ENCODE assay signal across 1 cellular context in the genomic region with DNA sequence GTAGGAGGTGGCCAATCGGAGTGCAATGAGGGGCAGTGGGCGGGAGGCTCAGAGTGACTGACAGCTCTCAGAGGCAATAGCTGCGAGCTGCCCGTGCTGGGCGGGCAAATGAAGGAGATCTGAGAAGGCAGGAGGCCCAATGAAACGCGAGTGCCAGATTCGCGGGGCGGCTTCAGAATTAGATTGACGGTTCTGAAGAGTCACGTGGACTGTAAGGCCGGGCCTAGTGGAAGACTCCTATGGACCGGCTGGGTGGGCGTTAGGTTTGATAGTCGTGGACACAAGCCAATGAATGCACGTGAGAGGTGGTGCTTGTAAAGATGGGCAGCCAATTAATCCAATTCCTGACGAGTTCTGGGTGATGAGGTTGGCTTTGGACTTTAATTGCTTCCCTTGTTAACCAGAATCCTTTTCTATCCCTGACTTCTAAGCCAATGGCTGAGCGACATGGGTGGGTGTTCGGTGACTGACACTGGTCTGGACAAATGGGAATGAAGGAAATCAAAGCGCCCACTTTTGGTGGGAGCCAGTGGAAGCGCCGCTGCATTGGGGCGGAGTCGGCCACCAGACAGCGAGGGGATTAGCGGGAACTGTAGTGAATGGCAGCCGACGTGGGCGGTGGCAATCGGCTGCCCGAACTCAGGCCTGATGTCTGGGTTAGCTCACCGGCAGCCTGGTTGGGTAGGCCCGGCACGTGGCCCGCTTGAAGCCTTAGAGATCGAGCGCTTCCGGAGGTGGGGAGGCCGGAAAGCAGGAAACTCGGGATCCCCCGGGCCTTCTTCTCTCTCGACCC.
A peak's percentile ranks its signal among the peaks of the same experiment; 100 is the strongest.
TF ChIP-seq lines count a peak whose summit lies in the region.

No MANE protein-coding gene starts in this region.

TF ChIP-seq in K562, 482 proteins besides CTCF, POLR2A, EP300 and RAD21 (continued from another document and continues in another):
- TF ChIP-seq NFE2L1 (tag; IDR thresholded peaks at IDR 0.05; ENCODE audit: borderline replicate concordance, low read depth), result no peak
- TF ChIP-seq, protein P1, sequence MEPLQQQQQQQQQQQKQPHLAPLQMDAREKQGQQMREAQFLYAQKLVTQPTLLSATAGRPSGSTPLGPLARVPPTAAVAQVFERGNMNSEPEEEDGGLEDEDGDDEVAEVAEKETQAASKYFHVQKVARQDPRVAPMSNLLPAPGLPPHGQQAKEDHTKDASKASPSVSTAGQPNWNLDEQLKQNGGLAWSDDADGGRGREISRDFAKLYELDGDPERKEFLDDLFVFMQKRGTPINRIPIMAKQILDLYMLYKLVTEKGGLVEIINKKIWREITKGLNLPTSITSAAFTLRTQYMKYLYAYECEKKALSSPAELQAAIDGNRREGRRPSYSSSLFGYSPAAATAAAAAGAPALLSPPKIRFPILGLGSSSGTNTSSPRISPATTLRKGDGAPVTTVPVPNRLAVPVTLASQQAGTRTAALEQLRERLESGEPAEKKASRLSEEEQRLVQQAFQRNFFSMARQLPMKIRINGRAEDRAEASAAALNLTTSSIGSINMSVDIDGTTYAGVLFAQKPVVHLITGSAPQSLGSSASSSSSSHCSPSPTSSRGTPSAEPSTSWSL (CRISPR knock-in tag; IDR thresholded peaks at IDR 0.05; ENCODE audit: borderline replicate concordance), result no peak
- TF ChIP-seq ZNF197 (CRISPR knock-in tag; IDR thresholded peaks at IDR 0.05; ENCODE audit: low read depth), result no peak; the same call in 1 of the 2 replicates
- TF ChIP-seq RBM39 (optimal IDR thresholded peaks at IDR 0.05; ENCODE audit: low read depth, low read length), result no peak
- peak; percentile 41 for TF ChIP-seq TAF1 (IDR thresholded peaks at IDR 0.05; ENCODE audit: control insufficient read depth, extremely low read depth, insufficient read depth, low read length, severe bottlenecking)
- no peak for TF ChIP-seq HDAC1 (IDR thresholded peaks at IDR 0.05)
- peak; percentile 74 to 77 for TF ChIP-seq NRF1 (conservative IDR thresholded peaks at IDR 0.05 in 1 of 2, IDR thresholded peaks at IDR 0.05 in 1 of 2)
- TF ChIP-seq, protein P2, sequence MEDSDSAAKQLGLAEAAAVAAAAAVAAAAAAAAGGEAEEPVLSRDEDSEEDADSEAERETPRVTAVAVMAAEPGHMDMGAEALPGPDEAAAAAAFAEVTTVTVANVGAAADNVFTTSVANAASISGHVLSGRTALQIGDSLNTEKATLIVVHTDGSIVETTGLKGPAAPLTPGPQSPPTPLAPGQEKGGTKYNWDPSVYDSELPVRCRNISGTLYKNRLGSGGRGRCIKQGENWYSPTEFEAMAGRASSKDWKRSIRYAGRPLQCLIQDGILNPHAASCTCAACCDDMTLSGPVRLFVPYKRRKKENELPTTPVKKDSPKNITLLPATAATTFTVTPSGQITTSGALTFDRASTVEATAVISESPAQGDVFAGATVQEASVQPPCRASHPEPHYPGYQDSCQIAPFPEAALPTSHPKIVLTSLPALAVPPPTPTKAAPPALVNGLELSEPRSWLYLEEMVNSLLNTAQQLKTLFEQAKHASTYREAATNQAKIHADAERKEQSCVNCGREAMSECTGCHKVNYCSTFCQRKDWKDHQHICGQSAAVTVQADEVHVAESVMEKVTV (CRISPR knock-in tag; IDR thresholded peaks at IDR 0.05), result no peak
- TF ChIP-seq EWSR1 (IDR thresholded peaks at IDR 0.05; ENCODE audit: borderline replicate concordance, low read depth, partially characterized antibody), result no peak
- TF ChIP-seq, protein P3, sequence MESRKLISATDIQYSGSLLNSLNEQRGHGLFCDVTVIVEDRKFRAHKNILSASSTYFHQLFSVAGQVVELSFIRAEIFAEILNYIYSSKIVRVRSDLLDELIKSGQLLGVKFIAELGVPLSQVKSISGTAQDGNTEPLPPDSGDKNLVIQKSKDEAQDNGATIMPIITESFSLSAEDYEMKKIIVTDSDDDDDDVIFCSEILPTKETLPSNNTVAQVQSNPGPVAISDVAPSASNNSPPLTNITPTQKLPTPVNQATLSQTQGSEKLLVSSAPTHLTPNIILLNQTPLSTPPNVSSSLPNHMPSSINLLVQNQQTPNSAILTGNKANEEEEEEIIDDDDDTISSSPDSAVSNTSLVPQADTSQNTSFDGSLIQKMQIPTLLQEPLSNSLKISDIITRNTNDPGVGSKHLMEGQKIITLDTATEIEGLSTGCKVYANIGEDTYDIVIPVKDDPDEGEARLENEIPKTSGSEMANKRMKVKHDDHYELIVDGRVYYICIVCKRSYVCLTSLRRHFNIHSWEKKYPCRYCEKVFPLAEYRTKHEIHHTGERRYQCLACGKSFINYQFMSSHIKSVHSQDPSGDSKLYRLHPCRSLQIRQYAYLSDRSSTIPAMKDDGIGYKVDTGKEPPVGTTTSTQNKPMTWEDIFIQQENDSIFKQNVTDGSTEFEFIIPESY (CRISPR knock-in tag; IDR thresholded peaks at IDR 0.05), result peak; percentile 89
- TF ChIP-seq RFX5 (IDR thresholded peaks at IDR 0.05; ENCODE audit: low read depth, low read length), result no peak
- TF ChIP-seq ZFPM2 (CRISPR knock-in tag; IDR thresholded peaks at IDR 0.05), result 0 out of 2 replicates have a peak, but pooled peaks have one; percentile 76
- TF ChIP-seq NR2F6 (CRISPR knock-in tag; IDR thresholded peaks at IDR 0.05), result no peak
- no peak for TF ChIP-seq SLC30A9 (CRISPR knock-in tag; IDR thresholded peaks at IDR 0.05)
- TF ChIP-seq FOSL1 (tag; conservative IDR thresholded peaks at IDR 0.05), result no peak
- TF ChIP-seq, protein P4, sequence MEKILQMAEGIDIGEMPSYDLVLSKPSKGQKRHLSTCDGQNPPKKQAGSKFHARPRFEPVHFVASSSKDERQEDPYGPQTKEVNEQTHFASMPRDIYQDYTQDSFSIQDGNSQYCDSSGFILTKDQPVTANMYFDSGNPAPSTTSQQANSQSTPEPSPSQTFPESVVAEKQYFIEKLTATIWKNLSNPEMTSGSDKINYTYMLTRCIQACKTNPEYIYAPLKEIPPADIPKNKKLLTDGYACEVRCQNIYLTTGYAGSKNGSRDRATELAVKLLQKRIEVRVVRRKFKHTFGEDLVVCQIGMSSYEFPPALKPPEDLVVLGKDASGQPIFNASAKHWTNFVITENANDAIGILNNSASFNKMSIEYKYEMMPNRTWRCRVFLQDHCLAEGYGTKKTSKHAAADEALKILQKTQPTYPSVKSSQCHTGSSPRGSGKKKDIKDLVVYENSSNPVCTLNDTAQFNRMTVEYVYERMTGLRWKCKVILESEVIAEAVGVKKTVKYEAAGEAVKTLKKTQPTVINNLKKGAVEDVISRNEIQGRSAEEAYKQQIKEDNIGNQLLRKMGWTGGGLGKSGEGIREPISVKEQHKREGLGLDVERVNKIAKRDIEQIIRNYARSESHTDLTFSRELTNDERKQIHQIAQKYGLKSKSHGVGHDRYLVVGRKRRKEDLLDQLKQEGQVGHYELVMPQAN (IDR thresholded peaks at IDR 0.05; ENCODE audit: borderline replicate concordance), result no peak
- no peak for TF ChIP-seq ZKSCAN8 (CRISPR knock-in tag; IDR thresholded peaks at IDR 0.05)
- TF ChIP-seq L3MBTL2 (IDR thresholded peaks at IDR 0.05), result peak; percentile 100
- TF ChIP-seq ZNF707 (CRISPR knock-in tag; conservative IDR thresholded peaks at IDR 0.05), result peak; percentile 4; the same call in 1 of the 2 replicates
- no peak for TF ChIP-seq SIN3B (IDR thresholded peaks at IDR 0.05; ENCODE audit: low read depth)
- TF ChIP-seq, protein P5, sequence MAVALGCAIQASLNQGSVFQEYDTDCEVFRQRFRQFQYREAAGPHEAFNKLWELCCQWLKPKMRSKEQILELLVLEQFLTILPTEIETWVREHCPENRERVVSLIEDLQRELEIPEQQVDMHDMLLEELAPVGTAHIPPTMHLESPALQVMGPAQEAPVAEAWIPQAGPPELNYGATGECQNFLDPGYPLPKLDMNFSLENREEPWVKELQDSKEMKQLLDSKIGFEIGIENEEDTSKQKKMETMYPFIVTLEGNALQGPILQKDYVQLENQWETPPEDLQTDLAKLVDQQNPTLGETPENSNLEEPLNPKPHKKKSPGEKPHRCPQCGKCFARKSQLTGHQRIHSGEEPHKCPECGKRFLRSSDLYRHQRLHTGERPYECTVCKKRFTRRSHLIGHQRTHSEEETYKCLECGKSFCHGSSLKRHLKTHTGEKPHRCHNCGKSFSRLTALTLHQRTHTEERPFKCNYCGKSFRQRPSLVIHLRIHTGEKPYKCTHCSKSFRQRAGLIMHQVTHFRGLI (CRISPR knock-in tag; IDR thresholded peaks at IDR 0.05), result peak; percentile 48; the same call in 1 of the 2 replicates
- TF ChIP-seq HEY1 (CRISPR knock-in tag; IDR thresholded peaks at IDR 0.05; ENCODE audit: borderline replicate concordance), result no peak
- peak; percentile 55; the same call in 1 of the 2 replicates for TF ChIP-seq CEBPG (CRISPR knock-in tag; IDR thresholded peaks at IDR 0.05)
- TF ChIP-seq CEBPG (tag; conservative IDR thresholded peaks at IDR 0.05 in 1 of 2, IDR thresholded peaks at IDR 0.05 in 1 of 2), result no peak
- TF ChIP-seq, protein P6, sequence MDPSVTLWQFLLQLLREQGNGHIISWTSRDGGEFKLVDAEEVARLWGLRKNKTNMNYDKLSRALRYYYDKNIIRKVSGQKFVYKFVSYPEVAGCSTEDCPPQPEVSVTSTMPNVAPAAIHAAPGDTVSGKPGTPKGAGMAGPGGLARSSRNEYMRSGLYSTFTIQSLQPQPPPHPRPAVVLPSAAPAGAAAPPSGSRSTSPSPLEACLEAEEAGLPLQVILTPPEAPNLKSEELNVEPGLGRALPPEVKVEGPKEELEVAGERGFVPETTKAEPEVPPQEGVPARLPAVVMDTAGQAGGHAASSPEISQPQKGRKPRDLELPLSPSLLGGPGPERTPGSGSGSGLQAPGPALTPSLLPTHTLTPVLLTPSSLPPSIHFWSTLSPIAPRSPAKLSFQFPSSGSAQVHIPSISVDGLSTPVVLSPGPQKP (CRISPR knock-in tag; IDR thresholded peaks at IDR 0.05), result no peak
- TF ChIP-seq CEBPB (tag; IDR thresholded peaks at IDR 0.05), result no peak
- no peak for TF ChIP-seq JUND (IDR thresholded peaks at IDR 0.05; ENCODE audit: borderline replicate concordance, low read depth, low read length)
- no peak; the same call in 2 of the 3 replicates for TF ChIP-seq JUND (tag; IDR thresholded peaks at IDR 0.05; ENCODE audit: borderline replicate concordance, low read depth, low read length)
- peak; percentile 93 for TF ChIP-seq ZBTB17 (CRISPR knock-in tag; IDR thresholded peaks at IDR 0.05)
- TF ChIP-seq TARDBP (IDR thresholded peaks at IDR 0.05), result no peak
- TF ChIP-seq, protein P7, sequence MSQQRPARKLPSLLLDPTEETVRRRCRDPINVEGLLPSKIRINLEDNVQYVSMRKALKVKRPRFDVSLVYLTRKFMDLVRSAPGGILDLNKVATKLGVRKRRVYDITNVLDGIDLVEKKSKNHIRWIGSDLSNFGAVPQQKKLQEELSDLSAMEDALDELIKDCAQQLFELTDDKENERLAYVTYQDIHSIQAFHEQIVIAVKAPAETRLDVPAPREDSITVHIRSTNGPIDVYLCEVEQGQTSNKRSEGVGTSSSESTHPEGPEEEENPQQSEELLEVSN (IDR thresholded peaks at IDR 0.05; ENCODE audit: borderline replicate concordance in 1 of 2, extremely low read depth in 1 of 2, insufficient read depth in 1 of 2, insufficient read length in 1 of 2, low read depth in 1 of 2, low read length in 1 of 2, poor library complexity in 1 of 2, severe bottlenecking in 1 of 2), result peak; percentile 100
- no peak for TF ChIP-seq CBX2 (IDR thresholded peaks at IDR 0.05; ENCODE audit: insufficient read depth, low read length, poor library complexity, severe bottlenecking)
- peak; percentile 95 for TF ChIP-seq ATF7 (IDR thresholded peaks at IDR 0.05)
- no peak for TF ChIP-seq TSC22D4 (tag; IDR thresholded peaks at IDR 0.05)
- no peak for TF ChIP-seq NCOA6 (IDR thresholded peaks at IDR 0.05)
- TF ChIP-seq FOXM1 (IDR thresholded peaks at IDR 0.05; ENCODE audit: low read depth), result peak; percentile 77
- peak; percentile 95 for TF ChIP-seq FOXM1 (CRISPR knock-in tag; IDR thresholded peaks at IDR 0.05; ENCODE audit: low read depth)
- TF ChIP-seq ZNF699 (CRISPR knock-in tag; IDR thresholded peaks at IDR 0.05; ENCODE audit: insufficient replicate concordance), result no peak
- TF ChIP-seq EP400 (IDR thresholded peaks at IDR 0.05), result peak; percentile 86
- TF ChIP-seq, protein P8, sequence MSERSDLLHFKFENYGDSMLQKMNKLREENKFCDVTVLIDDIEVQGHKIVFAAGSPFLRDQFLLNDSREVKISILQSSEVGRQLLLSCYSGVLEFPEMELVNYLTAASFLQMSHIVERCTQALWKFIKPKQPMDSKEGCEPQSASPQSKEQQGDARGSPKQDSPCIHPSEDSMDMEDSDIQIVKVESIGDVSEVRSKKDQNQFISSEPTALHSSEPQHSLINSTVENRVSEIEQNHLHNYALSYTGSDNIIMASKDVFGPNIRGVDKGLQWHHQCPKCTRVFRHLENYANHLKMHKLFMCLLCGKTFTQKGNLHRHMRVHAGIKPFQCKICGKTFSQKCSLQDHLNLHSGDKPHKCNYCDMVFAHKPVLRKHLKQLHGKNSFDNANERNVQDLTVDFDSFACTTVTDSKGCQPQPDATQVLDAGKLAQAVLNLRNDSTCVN (CRISPR knock-in tag; IDR thresholded peaks at IDR 0.05), result no peak
- TF ChIP-seq, protein P9, sequence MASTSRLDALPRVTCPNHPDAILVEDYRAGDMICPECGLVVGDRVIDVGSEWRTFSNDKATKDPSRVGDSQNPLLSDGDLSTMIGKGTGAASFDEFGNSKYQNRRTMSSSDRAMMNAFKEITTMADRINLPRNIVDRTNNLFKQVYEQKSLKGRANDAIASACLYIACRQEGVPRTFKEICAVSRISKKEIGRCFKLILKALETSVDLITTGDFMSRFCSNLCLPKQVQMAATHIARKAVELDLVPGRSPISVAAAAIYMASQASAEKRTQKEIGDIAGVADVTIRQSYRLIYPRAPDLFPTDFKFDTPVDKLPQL (IDR thresholded peaks at IDR 0.05; ENCODE audit: extremely low read depth, insufficient read length), result no peak
- no peak; the same call in 1 of the 2 replicates for TF ChIP-seq CAMTA2 (CRISPR knock-in tag; conservative IDR thresholded peaks at IDR 0.05)
- TF ChIP-seq SMAD3 (CRISPR knock-in tag; conservative IDR thresholded peaks at IDR 0.05), result peak; percentile 71; the same call in 1 of the 2 replicates
- TF ChIP-seq, protein P10, sequence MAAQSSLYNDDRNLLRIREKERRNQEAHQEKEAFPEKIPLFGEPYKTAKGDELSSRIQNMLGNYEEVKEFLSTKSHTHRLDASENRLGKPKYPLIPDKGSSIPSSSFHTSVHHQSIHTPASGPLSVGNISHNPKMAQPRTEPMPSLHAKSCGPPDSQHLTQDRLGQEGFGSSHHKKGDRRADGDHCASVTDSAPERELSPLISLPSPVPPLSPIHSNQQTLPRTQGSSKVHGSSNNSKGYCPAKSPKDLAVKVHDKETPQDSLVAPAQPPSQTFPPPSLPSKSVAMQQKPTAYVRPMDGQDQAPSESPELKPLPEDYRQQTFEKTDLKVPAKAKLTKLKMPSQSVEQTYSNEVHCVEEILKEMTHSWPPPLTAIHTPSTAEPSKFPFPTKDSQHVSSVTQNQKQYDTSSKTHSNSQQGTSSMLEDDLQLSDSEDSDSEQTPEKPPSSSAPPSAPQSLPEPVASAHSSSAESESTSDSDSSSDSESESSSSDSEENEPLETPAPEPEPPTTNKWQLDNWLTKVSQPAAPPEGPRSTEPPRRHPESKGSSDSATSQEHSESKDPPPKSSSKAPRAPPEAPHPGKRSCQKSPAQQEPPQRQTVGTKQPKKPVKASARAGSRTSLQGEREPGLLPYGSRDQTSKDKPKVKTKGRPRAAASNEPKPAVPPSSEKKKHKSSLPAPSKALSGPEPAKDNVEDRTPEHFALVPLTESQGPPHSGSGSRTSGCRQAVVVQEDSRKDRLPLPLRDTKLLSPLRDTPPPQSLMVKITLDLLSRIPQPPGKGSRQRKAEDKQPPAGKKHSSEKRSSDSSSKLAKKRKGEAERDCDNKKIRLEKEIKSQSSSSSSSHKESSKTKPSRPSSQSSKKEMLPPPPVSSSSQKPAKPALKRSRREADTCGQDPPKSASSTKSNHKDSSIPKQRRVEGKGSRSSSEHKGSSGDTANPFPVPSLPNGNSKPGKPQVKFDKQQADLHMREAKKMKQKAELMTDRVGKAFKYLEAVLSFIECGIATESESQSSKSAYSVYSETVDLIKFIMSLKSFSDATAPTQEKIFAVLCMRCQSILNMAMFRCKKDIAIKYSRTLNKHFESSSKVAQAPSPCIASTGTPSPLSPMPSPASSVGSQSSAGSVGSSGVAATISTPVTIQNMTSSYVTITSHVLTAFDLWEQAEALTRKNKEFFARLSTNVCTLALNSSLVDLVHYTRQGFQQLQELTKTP (IDR thresholded peaks at IDR 0.05; ENCODE audit: low read depth in 1 of 2, partially characterized antibody in 2 of 2), result peak in 1 of 2 experiments; percentile 70
